In genomic region chr21:45542242-45542666, GRCh38 we compare ENCODE assay signal across 8 cellular contexts. TPM values are rescaled to one million over a fixed set of nuclear protein-coding genes. Genes with fewer than 3 reads are reported as not detected.
DNase-seq lines count a peak whose midpoint lies in the region; ATAC-seq and TF ChIP-seq lines count a peak whose summit lies in the region.

Gene SLC19A1 (minus strand): TSS chr21:45542440. CDS start chr21:45537959, 4,481 bp downstream.

- TF ChIP-seq POLR2A in GM18505 (IDR thresholded peaks at IDR 0.05; ENCODE audit: borderline replicate concordance, extremely low read depth, insufficient read depth, insufficient read length): peak; percentile 38

- H3K4me3 ChIP-seq in A673 (ENCODE audit: low read depth, low read length, poor library complexity, severe bottlenecking) (peak within 1 kb of the TSS; percentile 79), neutrophil (ENCODE audit: low read depth in 1 of 2, low read length in 1 of 2) (peak within 1 kb of the TSS; percentile 84 to 88), thymus (ENCODE audit: low read length) (peak within 1 kb of the TSS; percentile 81)

- H3K27me3 ChIP-seq in A673 (replicated peaks; ENCODE audit: insufficient read depth, low read depth, low read length, poor library complexity) (no peaks in the 10 kb centered on the region), neutrophil (no peaks in the 10 kb centered on the region), thymus (ENCODE audit: control insufficient read depth, insufficient read depth) (no peaks in the 10 kb centered on the region)

- H3K4me1 ChIP-seq in A673 (ENCODE audit: insufficient read depth, low read length, poor library complexity, severe bottlenecking) (peaks cover 25% of the 10 kb centered on the region), neutrophil (ENCODE audit: control insufficient read depth in 1 of 2, insufficient read depth in 1 of 2, low read depth in 1 of 2, low read length in 1 of 2) (peaks cover 56 to 76% of the 10 kb centered on the region in 2 experiments), thymus (ENCODE audit: control insufficient read depth, insufficient read depth, low read length) (peaks cover 14% of the 10 kb centered on the region)

- ATAC-seq in GM18505 (IDR thresholded peaks at IDR 0.05; ENCODE audit: unreplicated experiment) (peak; percentile 57), HG03280 (IDR thresholded peaks at IDR 0.05; ENCODE audit: unreplicated experiment) (peak; percentile 73)

- POLR2A ChIA-PET in A673 (lab: Charles Lee; ENCODE audit: low non-redundant PET): no interaction called here
- POLR2A ChIA-PET in RWPE1 (lab: Yijun Ruan, JAX; ENCODE audit: low non-redundant PET): no interaction called here

- peak within 1 kb of the TSS; percentile 87 for H3K27ac ChIP-seq in A673 (ENCODE audit: low read depth, low read length, poor library complexity, severe bottlenecking)
- H3K27ac ChIP-seq in RWPE1: peak within 1 kb of the TSS; percentile 67
- peak within 1 kb of the TSS; percentile 97 for H3K27ac ChIP-seq in neutrophil
- peak within 1 kb of the TSS; percentile 48 for H3K27ac ChIP-seq in thymus (ENCODE audit: low read depth)

- CTCF ChIA-PET in A673 (lab: Charles Lee): no interaction called here
- CTCF ChIA-PET in RWPE1 (lab: Yijun Ruan, JAX): no interaction called here

- H3K9me3 ChIP-seq in A673 (ENCODE audit: low read depth, low read length, poor library complexity, severe bottlenecking) (no peaks in the 10 kb centered on the region), neutrophil (no peaks in the 10 kb centered on the region), thymus (ENCODE audit: control insufficient read depth) (no peaks in the 10 kb centered on the region)

- WGBS in thymus: under 1% methylated on average over 59 of the region's 59 CpGs

- TF ChIP-seq CTCF in A673 (conservative IDR thresholded peaks at IDR 0.05; ENCODE audit: low read depth, low read length) (no peak), RWPE1 (conservative IDR thresholded peaks at IDR 0.05; ENCODE audit: low read depth) (no peak), neutrophil (IDR thresholded peaks at IDR 0.05) (peak; percentile 82)

- no peaks in the 10 kb centered on the region for H3K36me3 ChIP-seq in A673 (ENCODE audit: insufficient read depth, low read length, poor library complexity, severe bottlenecking)
- H3K36me3 ChIP-seq in neutrophil: peaks cover 29% of the 10 kb centered on the region
- H3K36me3 ChIP-seq in thymus (ENCODE audit: control insufficient read depth, insufficient read depth): no peaks in the 10 kb centered on the region

- intact Hi-C loops in A673 (cut with micrococcal nuclease; ENCODE audit: unreplicated experiment): loop anchor here (10.0 kb wide), 1 partner anchor 343 kb away; no protein-coding TSS in a partner anchor

- no TSS peak for BruUV-seq in A673 (replicated peaks; lab: Mats Ljungman, UMichigan)

- DNase-seq in A673 (ENCODE audit: low spot score) (peak; percentile 82), RWPE1 (ENCODE audit: low spot score) (peak; percentile 87), activated gamma-delta T cell (lab: John Stamatoyannopoulos, UW) (peak; percentile 53), germinal center (ENCODE audit: low spot score) (peak; percentile 93)

RNA-seq across cellular contexts. Expression of gene SLC19A1, which starts in this region (rescaled TPM):
- total RNA-seq in A673 (2021): 59.6 and 72.1 TPM in 2 replicates
- 8.9 TPM for polyA plus RNA-seq in thymus

Comparison
In these comparisons a context has a peak if more than half of its experiments do, and no peak if none do; other contexts are left out.
1. Peak in every context shown above with its lines: DNase-seq, ATAC-seq, H3K4me3 ChIP-seq and H3K27ac ChIP-seq.